In the genomic region with DNA sequence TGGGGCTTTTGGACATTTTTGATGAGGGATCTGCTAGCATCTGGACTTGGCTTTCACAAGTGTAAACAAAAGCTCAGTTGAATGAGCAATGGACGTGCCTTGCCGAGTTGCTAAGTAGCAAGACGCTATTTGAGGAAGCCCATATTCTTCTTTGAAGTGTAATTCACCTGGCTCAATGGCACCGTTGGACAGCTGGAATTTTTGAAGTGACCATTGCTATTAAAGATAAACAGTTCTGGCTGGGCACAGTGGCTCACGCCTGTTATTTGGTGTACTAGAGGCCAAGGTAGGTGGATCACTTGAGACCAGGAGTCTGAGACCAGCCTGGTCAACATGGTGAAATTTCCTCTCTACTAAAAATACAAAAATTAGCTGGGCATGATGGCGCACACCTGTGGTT, we compare ENCODE assay signal across 16 cellular contexts.
A peak's percentile ranks its signal among the peaks of the same experiment; 100 is the strongest.
DNase-seq lines count a peak whose midpoint lies in the region; ATAC-seq and TF ChIP-seq lines count a peak whose summit lies in the region.
"Had no signal": no experiment of that assay in that cellular context is flagged by ENCODE, and none has a peak within 500 bp of the region (broad histone marks: within the 10 kb centered on the region; RNA-seq: fewer than 3 reads in every experiment).

No MANE protein-coding gene starts in this region.

- H3K27me3 ChIP-seq in adipocyte (replicated peaks; ENCODE audit: control insufficient read depth, insufficient read depth, low read length) (no peaks in the 10 kb centered on the region), lower lobe of right lung (ENCODE audit: low read depth) (no peaks in the 10 kb centered on the region)
- H3K27me3 ChIP-seq: BLaER1 treated with 17β-estradiol and CSF1 and Interleukin-3, amounts not matched to agents 10 nM and 100 nM had no signal

- H3K9ac ChIP-seq in adipocyte (ENCODE audit: low read length), result no peak overlapping the region
- H3K9ac ChIP-seq: BLaER1 treated with 17β-estradiol and CSF1 and Interleukin-3, amounts not matched to agents 10 nM and 100 nM; KMS-11 had no signal

- no peak overlapping the region for H3K27ac ChIP-seq in lower lobe of right lung
- H3K27ac ChIP-seq: A549; BLaER1 treated with 17β-estradiol and CSF1 and Interleukin-3, amounts not matched to agents 10 nM and 100 nM; KMS-11; PC-9 had no signal

- DNase-seq in NCI-H2196 (lab: John Stamatoyannopoulos, UW; ENCODE audit: unreplicated experiment) (peak; percentile 52), NCI-H2196 treated with DMSO at 0.1 percent for 48 hours (lab: John Stamatoyannopoulos, UW; ENCODE audit: unreplicated experiment) (no peak), DMS79 treated with DMSO at 0.1 percent for 48 hours (lab: John Stamatoyannopoulos, UW) (peak; percentile 95), adipocyte (ENCODE audit: low read depth) (peak; percentile 14), lower lobe of right lung (no peak), RPMI8226 (no peak), NCI-H146 (lab: John Stamatoyannopoulos, UW) (no peak), posterior vena cava (ENCODE audit: low spot score) (no peak)
- DNase-seq: EL, HFFc6, NCI-H1694 treated with DMSO at 0.1 percent for 48 hours, NCI-H524 treated with DMSO at 0.1 percent for 48 hours, PC-9 had no signal

- no peak for TF ChIP-seq CTCF in lower lobe of right lung (IDR thresholded peaks at IDR 0.05)

- ATAC-seq in lower lobe of right lung, result peak; percentile 54 to 69
- ATAC-seq: A549 had no signal

- H3K4me3 ChIP-seq in adipocyte (ENCODE audit: low read length), result no peak overlapping the region
- no peak overlapping the region for H3K4me3 ChIP-seq in lower lobe of right lung
- H3K4me3 ChIP-seq: A549; BLaER1 treated with 17β-estradiol and CSF1 and Interleukin-3, amounts not matched to agents 10 nM and 100 nM; PC-9 had no signal

- H3K9me3 ChIP-seq in adipocyte (ENCODE audit: control insufficient read depth, low read length) (no peaks in the 10 kb centered on the region), lower lobe of right lung (no peaks in the 10 kb centered on the region)
- H3K9me3 ChIP-seq: A549; BLaER1 treated with 17β-estradiol and CSF1 and Interleukin-3, amounts not matched to agents 10 nM and 100 nM had no signal

- H3K36me3 ChIP-seq in adipocyte (ENCODE audit: control insufficient read depth, insufficient read depth, low read length, severe bottlenecking), result no peaks in the 10 kb centered on the region
- H3K36me3 ChIP-seq in lower lobe of right lung, result no peaks in the 10 kb centered on the region
- H3K36me3 ChIP-seq: BLaER1 treated with 17β-estradiol and CSF1 and Interleukin-3, amounts not matched to agents 10 nM and 100 nM had no signal

- intact Hi-C loops in lower lobe of right lung (cut with DNase I) (no loop called here), posterior vena cava (cut with DNase I) (no loop called here)

- H3K4me1 ChIP-seq in adipocyte (ENCODE audit: control insufficient read depth, insufficient read depth, low read length) (no peaks in the 10 kb centered on the region), lower lobe of right lung (no peaks in the 10 kb centered on the region)
- H3K4me1 ChIP-seq: A549; BLaER1 treated with 17β-estradiol and CSF1 and Interleukin-3, amounts not matched to agents 10 nM and 100 nM had no signal

Comparison
In these comparisons a context has a peak if more than half of its experiments do, and no peak if none do; other contexts are left out.
1. DNase-seq: peak in NCI-H2196 (single experiment), DMS79 treated with DMSO at 0.1 percent for 48 hours (single experiment) and adipocyte (single experiment); none in NCI-H2196 treated with DMSO at 0.1 percent for 48 hours (single experiment), lower lobe of right lung (single experiment), RPMI8226 (single experiment), NCI-H146 (single experiment) and posterior vena cava (single experiment).